3 cellular contexts compared by ENCODE assay signal in the genomic region with DNA sequence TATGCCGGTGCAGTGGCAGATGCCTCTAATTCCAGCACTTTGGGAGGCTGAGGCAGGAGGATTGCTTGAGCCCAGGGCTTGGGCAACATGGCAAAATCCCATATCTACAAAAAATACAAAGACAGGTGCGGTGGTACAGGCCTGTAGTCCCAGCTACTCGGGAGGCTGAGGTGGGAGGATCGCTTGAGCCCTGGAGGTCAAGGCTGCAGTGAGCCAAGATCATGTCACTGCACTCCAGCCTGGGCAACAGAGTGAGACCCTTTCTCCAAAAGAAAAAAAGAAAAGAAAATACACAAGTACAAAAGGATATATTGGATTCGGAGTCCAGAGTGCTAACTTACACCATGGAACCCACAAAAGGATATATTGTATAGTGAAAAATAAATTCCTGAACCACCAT.
TF ChIP-seq lines count a peak whose summit lies in the region.

No MANE protein-coding gene starts in this region.

TF ChIP-seq in WTC11, 78 proteins besides CTCF, POLR2A, EP300 and RAD21:
- 0 out of 2 replicates have a peak, but pooled peaks have one; percentile 19 for TF ChIP-seq ZNF121 (CRISPR knock-in tag; IDR thresholded peaks at IDR 0.05)

TF ChIP-seq in K562, 482 proteins besides CTCF, POLR2A, EP300 and RAD21:
- TF ChIP-seq ZNF121 (CRISPR knock-in tag; conservative IDR thresholded peaks at IDR 0.05) (peak; percentile 85), KDM1A (IDR thresholded peaks at IDR 0.05) (0 out of 4 replicates have a peak, but pooled peaks of 1 of the 2 experiments have one; percentile 13), BCOR (IDR thresholded peaks at IDR 0.05) (peak; percentile 50; the same call in 1 of the 2 replicates)
- TF ChIP-seq, protein P1, sequence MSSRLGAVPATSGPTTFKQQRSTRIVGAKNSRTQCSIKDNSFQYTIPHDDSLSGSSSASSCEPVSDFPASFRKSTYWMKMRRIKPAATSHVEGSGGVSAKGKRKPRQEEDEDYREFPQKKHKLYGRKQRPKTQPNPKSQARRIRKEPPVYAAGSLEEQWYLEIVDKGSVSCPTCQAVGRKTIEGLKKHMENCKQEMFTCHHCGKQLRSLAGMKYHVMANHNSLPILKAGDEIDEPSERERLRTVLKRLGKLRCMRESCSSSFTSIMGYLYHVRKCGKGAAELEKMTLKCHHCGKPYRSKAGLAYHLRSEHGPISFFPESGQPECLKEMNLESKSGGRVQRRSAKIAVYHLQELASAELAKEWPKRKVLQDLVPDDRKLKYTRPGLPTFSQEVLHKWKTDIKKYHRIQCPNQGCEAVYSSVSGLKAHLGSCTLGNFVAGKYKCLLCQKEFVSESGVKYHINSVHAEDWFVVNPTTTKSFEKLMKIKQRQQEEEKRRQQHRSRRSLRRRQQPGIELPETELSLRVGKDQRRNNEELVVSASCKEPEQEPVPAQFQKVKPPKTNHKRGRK (tag; IDR thresholded peaks at IDR 0.05), result 0 out of 2 replicates have a peak, but pooled peaks have one; percentile 2

TF ChIP-seq in HepG2, 621 proteins besides CTCF, POLR2A, EP300 and RAD21:
- peak; percentile 44; the same call in 1 of the 2 replicates for TF ChIP-seq ZNF121 (CRISPR knock-in tag; IDR thresholded peaks at IDR 0.05)
- TF ChIP-seq, protein P2, sequence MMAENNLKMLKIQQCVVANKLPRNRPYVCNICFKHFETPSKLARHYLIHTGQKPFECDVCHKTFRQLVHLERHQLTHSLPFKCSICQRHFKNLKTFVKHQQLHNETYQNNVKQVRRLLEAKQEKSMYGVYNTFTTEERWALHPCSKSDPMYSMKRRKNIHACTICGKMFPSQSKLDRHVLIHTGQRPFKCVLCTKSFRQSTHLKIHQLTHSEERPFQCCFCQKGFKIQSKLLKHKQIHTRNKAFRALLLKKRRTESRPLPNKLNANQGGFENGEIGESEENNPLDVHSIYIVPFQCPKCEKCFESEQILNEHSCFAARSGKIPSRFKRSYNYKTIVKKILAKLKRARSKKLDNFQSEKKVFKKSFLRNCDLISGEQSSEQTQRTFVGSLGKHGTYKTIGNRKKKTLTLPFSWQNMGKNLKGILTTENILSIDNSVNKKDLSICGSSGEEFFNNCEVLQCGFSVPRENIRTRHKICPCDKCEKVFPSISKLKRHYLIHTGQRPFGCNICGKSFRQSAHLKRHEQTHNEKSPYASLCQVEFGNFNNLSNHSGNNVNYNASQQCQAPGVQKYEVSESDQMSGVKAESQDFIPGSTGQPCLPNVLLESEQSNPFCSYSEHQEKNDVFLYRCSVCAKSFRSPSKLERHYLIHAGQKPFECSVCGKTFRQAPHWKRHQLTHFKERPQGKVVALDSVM (CRISPR knock-in tag; IDR thresholded peaks at IDR 0.05), result peak; percentile 52; the same call in 1 of the 2 replicates
